In genomic region chr4:47287735-47288134, GRCh38 we compare ENCODE assay signal across 8 cellular contexts.
A peak's percentile ranks its signal among the peaks of the same experiment; 100 is the strongest.
DNase-seq lines count a peak whose midpoint lies in the region; ATAC-seq, FAIRE-seq and TF ChIP-seq lines count a peak whose summit lies in the region.

No MANE protein-coding gene starts in this region.

- H4K20me1 ChIP-seq in IMR-90 (ENCODE audit: insufficient read depth, low read length): no peaks in the 10 kb centered on the region

- no peak overlapping the region for H2BK5ac ChIP-seq in IMR-90 (ENCODE audit: low read depth, low read length, poor library complexity, severe bottlenecking)

- H3K36me3 ChIP-seq in IMR-90 (ENCODE audit: control insufficient read depth, insufficient read depth, low read length) (no peaks in the 10 kb centered on the region), kidney (ENCODE audit: control insufficient read depth in 1 of 2, insufficient read depth in 2 of 2, low read length in 2 of 2) (no peaks in the 10 kb centered on the region)

- H3K4me3 ChIP-seq in IMR-90 (ENCODE audit: insufficient read depth, low read depth, low read length) (no peak overlapping the region), fibroblast of pulmonary artery (replicated peaks; ENCODE audit: low read depth, low read length) (no peak overlapping the region), kidney (ENCODE audit: low read length in 2 of 2) (no peak overlapping the region)

- CTCF ChIA-PET in IMR-90 (lab: Yijun Ruan, JAX): interaction anchor here (1.5 kb wide), 1 partner anchor 13 kb away, joined by 5 read pairs; no protein-coding TSS in a partner anchor

- no peak overlapping the region for H4K91ac ChIP-seq in IMR-90 (ENCODE audit: insufficient read depth, low read depth, low read length)

- no peak overlapping the region for H3K18ac ChIP-seq in IMR-90 (ENCODE audit: low read depth, low read length)

- H3K27me3 Mint-ChIP-seq in glutamatergic neuron (ENCODE audit: unreplicated experiment): no peaks in the 10 kb centered on the region

- TF ChIP-seq CTCF in IMR-90 (conservative IDR thresholded peaks at IDR 0.05; ENCODE audit: low read depth, low read length): no peak
- TF ChIP-seq CTCF in fibroblast of pulmonary artery (IDR thresholded peaks at IDR 0.05; ENCODE audit: low read length, missing control alignments): no peak
- no peak for TF ChIP-seq CTCF in glutamatergic neuron (IDR thresholded peaks at IDR 0.05; ENCODE audit: partially characterized antibody, unreplicated experiment)
- TF ChIP-seq CTCF in kidney (IDR thresholded peaks at IDR 0.05; ENCODE audit: borderline replicate concordance, extremely low read depth, insufficient read depth): no peak

- in situ Hi-C loops in IMR-90 (cut with MboI; ENCODE audit: low sequenced_read_pairs): no loop called here

- no peaks in the 10 kb centered on the region for H3K4me1 Mint-ChIP-seq in glutamatergic neuron (ENCODE audit: low read depth, unreplicated experiment)

- dilution Hi-C loops in IMR-90 (cut with HindIII; ENCODE audit: low sequenced_read_pairs, unreplicated experiment): no loop called here

- no peaks in the 10 kb centered on the region; the same call in 1 of the 2 replicates for H3K9me3 ChIP-seq in IMR-90 (ENCODE audit: control insufficient read depth, insufficient read depth, low read length)
- no peaks in the 10 kb centered on the region for H3K9me3 ChIP-seq in kidney (ENCODE audit: control insufficient read depth in 1 of 2, low read length in 2 of 2)

- TF ChIP-seq POLR2A in IMR-90 (IDR thresholded peaks at IDR 0.05; ENCODE audit: low read depth, low read length): no peak

- H3K4ac ChIP-seq in IMR-90 (ENCODE audit: low read depth, low read length): no peak overlapping the region

- H3K9ac ChIP-seq in IMR-90 (ENCODE audit: low read depth, low read length) (no peak overlapping the region), kidney (ENCODE audit: low read length in 2 of 2) (no peak overlapping the region)

- intact Hi-C loops in IMR-90 (cut with micrococcal nuclease) (no loop called here), kidney (cut with DNase I) (no loop called here)

- no peak overlapping the region for H3K4me3 Mint-ChIP-seq in glutamatergic neuron (ENCODE audit: unreplicated experiment)

- H3K36me3 Mint-ChIP-seq in glutamatergic neuron (ENCODE audit: unreplicated experiment): no peaks in the 10 kb centered on the region

- no peak overlapping the region for H4K5ac ChIP-seq in IMR-90 (ENCODE audit: low read depth, low read length)

- no peak for FAIRE-seq in kidney (lab: Jason Lieb, UNC)

- no TSS peak for BruUV-seq in IMR-90 (replicated peaks; lab: Mats Ljungman, UMichigan)

- no peak overlapping the region for H3K4me2 ChIP-seq in IMR-90 (ENCODE audit: low read depth, low read length)

- no peak overlapping the region for H2AK5ac ChIP-seq in IMR-90 (ENCODE audit: low read depth, low read length)

- no peak overlapping the region for H2BK20ac ChIP-seq in IMR-90 (ENCODE audit: low read depth, low read length)

- TF ChIP-seq RAD21 in IMR-90 (IDR thresholded peaks at IDR 0.05; ENCODE audit: low read length): no peak

- no peak overlapping the region for H3K14ac ChIP-seq in IMR-90 (replicated peaks; ENCODE audit: low read depth, low read length)

- no peak overlapping the region for H3K23ac ChIP-seq in IMR-90 (ENCODE audit: low read depth, low read length)

- H3K9me3 Mint-ChIP-seq in glutamatergic neuron (ENCODE audit: unreplicated experiment): no peaks in the 10 kb centered on the region

- H3K27me3 ChIP-seq in IMR-90 (ENCODE audit: control insufficient read depth, insufficient read depth, low read length): no peaks in the 10 kb centered on the region

- H2BK120ac ChIP-seq in IMR-90 (ENCODE audit: low read depth, low read length): no peak overlapping the region

- POLR2A ChIA-PET in IMR-90 (lab: Charles Lee; ENCODE audit: unreplicated experiment): no interaction called here

- H2BK15ac ChIP-seq in IMR-90 (ENCODE audit: low read depth, low read length): no peak overlapping the region

- no peak overlapping the region for H2AFZ ChIP-seq in IMR-90 (replicated peaks; ENCODE audit: low read length, poor library complexity)

- no peaks in the 10 kb centered on the region for H3K9me1 ChIP-seq in IMR-90 (ENCODE audit: insufficient read depth, low read length)

- no peak overlapping the region for H3K27ac Mint-ChIP-seq in glutamatergic neuron (ENCODE audit: unreplicated experiment)

- WGBS in IMR-90 (ENCODE audit: extremely low coverage in 2 of 2, insufficient read length in 1 of 2), 2 experiments: no CpG with 5 or more reads among the region's 2 CpGs

- peak; percentile 92 for ATAC-seq in GM21717 (IDR thresholded peaks at IDR 0.05; ENCODE audit: unreplicated experiment)
- ATAC-seq in IMR-90 (ENCODE audit: low read depth): peak; percentile 85

- H4K8ac ChIP-seq in IMR-90 (ENCODE audit: low read depth in 2 of 2, low read length in 2 of 2): no peak overlapping the region

- no peak overlapping the region for H3K27ac ChIP-seq in IMR-90 (ENCODE audit: insufficient read depth, low read length)
- no peak overlapping the region for H3K27ac ChIP-seq in kidney (ENCODE audit: low read depth in 2 of 2, low read length in 2 of 2)

- no peaks in the 10 kb centered on the region for H3K79me1 ChIP-seq in IMR-90 (ENCODE audit: low read depth in 1 of 2, low read length in 2 of 2)

- no peak overlapping the region for H2AK9ac ChIP-seq in IMR-90 (replicated peaks; ENCODE audit: low read depth, low read length, poor library complexity)

- DNase-seq in EL (peak; percentile 78), IMR-90 (peak; percentile 87), fibroblast of pulmonary artery (ENCODE audit: low read depth) (peak; percentile 62), glutamatergic neuron (no peak), kidney (no peak), NCI-H1930 (lab: John Stamatoyannopoulos, UW) (no peak)
- DNase-seq in activated T-cell treated with anti-CD3 and anti-CD28 coated beads, Interleukin-2, amount 50 U/mL, for 1 hour: no peak

- no peak overlapping the region for H3K56ac ChIP-seq in IMR-90 (ENCODE audit: extremely low read depth, insufficient read depth, low read length)

- H3K4me1 ChIP-seq in IMR-90 (ENCODE audit: control insufficient read depth, insufficient read depth, low read length) (no peaks in the 10 kb centered on the region), kidney (ENCODE audit: control insufficient read depth in 1 of 2, insufficient read depth in 1 of 2, low read depth in 1 of 2, low read length in 2 of 2) (no peaks in the 10 kb centered on the region)

TF ChIP-seq in IMR-90, 13 proteins besides CTCF, POLR2A, EP300 and RAD21:
- no peak for TF ChIP-seq CHD1 (IDR thresholded peaks at IDR 0.05; ENCODE audit: low read depth, low read length)
- peak; percentile 84; the same call in 1 of the 2 replicates for TF ChIP-seq FOS (IDR thresholded peaks at IDR 0.05; ENCODE audit: low read depth, low read length)
- TF ChIP-seq CEBPB (IDR thresholded peaks at IDR 0.05; ENCODE audit: low read depth, low read length): peak; percentile 31; the same call in 1 of the 2 replicates
TF ChIP-seq in IMR-90: peak in this region for 2.

Comparison
In these comparisons a context has a peak if more than half of its experiments do, and no peak if none do; other contexts are left out.
1. DNase-seq: peak in EL (single experiment), IMR-90 (single experiment) and fibroblast of pulmonary artery (single experiment); none in glutamatergic neuron (single experiment), activated T-cell treated with anti-CD3 and anti-CD28 coated beads, Interleukin-2, amount 50 U/mL, for 1 hour (single experiment), kidney (single experiment) and NCI-H1930 (0 of 2).